ENCODE assay signal across 26 cellular contexts in genomic region chr9:77748214-77748772, GRCh38.
"Had no signal": no experiment of that assay in that cellular context is flagged by ENCODE, and none has a peak within 500 bp of the region (broad histone marks: within the 10 kb centered on the region; RNA-seq: fewer than 3 reads in every experiment).

No MANE protein-coding gene starts in this region.

- H3K9me3 ChIP-seq: ascending aorta, body of pancreas, SJSA1 had no signal

- H3K27ac Mint-ChIP-seq: activated B cell treated with CpG ODN at 0.5 μM for 24 hours; activated CD4-positive, alpha-beta T cell treated with anti-CD3 and anti-CD28 coated beads, Interleukin-2, amount 10 ng/mL, durations not matched to agents 7 days and 5 days; T-helper 17 cell had no signal

- DNase-seq: activated B cell treated with CpG ODN at 0.5 μM for 24 hours; activated CD4-positive, alpha-beta T cell treated with anti-CD3 and anti-CD28 coated beads for 1 hour; activated CD4-positive, alpha-beta T cell treated with anti-CD3 and anti-CD28 coated beads, Interleukin-2, amount 10 ng/mL, durations not matched to agents 7 days and 5 days; activated CD8-positive, alpha-beta memory T cell treated with anti-CD3 and anti-CD28 coated beads for 24 hours; activated effector memory CD4-positive, alpha-beta T cell treated with anti-CD3 and anti-CD28 coated beads, Interleukin-2, amount 50 U/mL, for 16 hours; activated naive CD4-positive, alpha-beta T cell treated with Interleukin-2 at 50 U/mL for 16 hours; activated naive CD8-positive, alpha-beta T cell treated with anti-CD3 and anti-CD28 coated beads, Interleukin-2, amount 50 U/mL, for 24 hours; activated T-cell treated with anti-CD3 and anti-CD28 coated beads, Interleukin-2, amount 50 U/mL, for 4 hours; amniotic stem cell; body of pancreas; Karpas-422; MM.1S; NCI-H1105; NCI-H1694; NCI-H2029 treated with DMSO at 0.1 percent for 48 hours; NCI-H226; NCI-H510A; NCI-H526 treated with DMSO at 0.1 percent for 48 hours; PC-3; SHP77; T-helper 17 cell; T1000 had no signal

- H3K27me3 Mint-ChIP-seq: activated CD4-positive, alpha-beta T cell treated with anti-CD3 and anti-CD28 coated beads, Interleukin-2, amount 10 ng/mL, durations not matched to agents 7 days and 5 days; activated naive CD8-positive, alpha-beta T cell treated with anti-CD3 and anti-CD28 coated beads, Interleukin-2, amount 50 U/mL, for 24 hours; T-helper 17 cell had no signal

- H3K4me3 Mint-ChIP-seq: activated B cell treated with CpG ODN at 0.5 μM for 24 hours; activated CD4-positive, alpha-beta T cell treated with anti-CD3 and anti-CD28 coated beads, Interleukin-2, amount 10 ng/mL, durations not matched to agents 7 days and 5 days; activated naive CD8-positive, alpha-beta T cell treated with anti-CD3 and anti-CD28 coated beads, Interleukin-2, amount 50 U/mL, for 24 hours; activated T-cell treated with anti-CD3 and anti-CD28 coated beads, Interleukin-2, amount 50 U/mL, for 4 hours; central memory CD8-positive, alpha-beta T cell; T-helper 17 cell had no signal

- H3K4me1 Mint-ChIP-seq: activated B cell treated with CpG ODN at 0.5 μM for 24 hours had no signal

- H3K27ac ChIP-seq: ascending aorta, body of pancreas, SJSA1 had no signal

- ATAC-seq: activated naive CD8-positive, alpha-beta T cell treated with anti-CD3 and anti-CD28 coated beads, Interleukin-2, amount 50 U/mL, for 24 hours; body of pancreas; K562; PC-3; T-helper 17 cell had no signal

- H3K9me3 Mint-ChIP-seq: activated B cell treated with CpG ODN at 0.5 μM for 24 hours; activated CD4-positive, alpha-beta T cell treated with anti-CD3 and anti-CD28 coated beads, Interleukin-2, amount 10 ng/mL, durations not matched to agents 7 days and 5 days; activated naive CD8-positive, alpha-beta T cell treated with anti-CD3 and anti-CD28 coated beads, Interleukin-2, amount 50 U/mL, for 24 hours; activated T-cell treated with anti-CD3 and anti-CD28 coated beads, Interleukin-2, amount 50 U/mL, for 4 hours; central memory CD8-positive, alpha-beta T cell had no signal

- H3K36me3 ChIP-seq: ascending aorta, SJSA1 had no signal

- H3K27me3 ChIP-seq: ascending aorta, body of pancreas, SJSA1 had no signal

- H3K4me3 ChIP-seq: ascending aorta, body of pancreas, K562, SJSA1 had no signal
